ENCODE assay signal across 17 cellular contexts in genomic region chr2:109368798-109369197, GRCh38.
"Had no signal": no experiment of that assay in that cellular context is flagged by ENCODE, and none has a peak within 500 bp of the region (broad histone marks: within the 10 kb centered on the region; RNA-seq: fewer than 3 reads in every experiment).

No MANE protein-coding gene starts in this region.

- H3K27me3 Mint-ChIP-seq: activated CD8-positive, alpha-beta T cell treated with anti-CD3 and anti-CD28 coated beads for 36 hours; activated naive CD4-positive, alpha-beta T cell treated with anti-CD3 and anti-CD28 coated beads, Interleukin-2, amount 50 U/mL, for 24 hours had no signal

- H3K9me3 ChIP-seq: body of pancreas, psoas muscle, thoracic aorta, vagina had no signal

- H3K27me3 ChIP-seq: body of pancreas, hepatocyte, vagina had no signal

- DNase-seq: activated CD8-positive, alpha-beta T cell treated with anti-CD3 and anti-CD28 coated beads for 36 hours; activated T-cell treated with anti-CD3 and anti-CD28 coated beads for 4 hours; body of pancreas; dermis blood vessel endothelial cell; occipital lobe; psoas muscle; stimulated activated CD4-positive, alpha-beta T cell treated with anti-CD3 and anti-CD28 coated beads, Interleukin-2, amount 100 ng/mL, for 48 hours; stimulated activated CD8-positive, alpha-beta memory T cell treated with anti-CD3 and anti-CD28 coated beads, Interleukin-4, amount 100 ng/mL, for 48 hours; stimulated activated naive CD8-positive, alpha-beta T cell treated with anti-CD3 and anti-CD28 coated beads, Interleukin-15, Interleukin-2, amounts not matched to agents 100 U/mL and 50 U/mL, for 24 hours had no signal

- H3K9me3 Mint-ChIP-seq: activated CD8-positive, alpha-beta T cell treated with anti-CD3 and anti-CD28 coated beads for 36 hours; activated naive CD4-positive, alpha-beta T cell treated with anti-CD3 and anti-CD28 coated beads, Interleukin-2, amount 50 U/mL, for 24 hours; activated T-helper 2 cell treated with anti-CD3 and anti-CD28 coated beads, Interferon-gamma antibody, Interleukin-2, Interleukin-4, amounts not matched to agents 10 μg/mL and 5 μg/mL and 100 μg/mL, durations not matched to agents 14 hours and 24 hours and 36 hours; central memory CD8-positive, alpha-beta T cell; memory B cell; nephron had no signal

- H3K27ac Mint-ChIP-seq: activated CD8-positive, alpha-beta T cell treated with anti-CD3 and anti-CD28 coated beads for 36 hours; activated naive CD4-positive, alpha-beta T cell treated with anti-CD3 and anti-CD28 coated beads, Interleukin-2, amount 50 U/mL, for 24 hours; activated T-helper 2 cell treated with anti-CD3 and anti-CD28 coated beads, Interferon-gamma antibody, Interleukin-2, Interleukin-4, amounts not matched to agents 10 μg/mL and 5 μg/mL and 100 μg/mL, durations not matched to agents 14 hours and 24 hours and 36 hours; memory B cell had no signal

- H3K4me1 Mint-ChIP-seq: central memory CD8-positive, alpha-beta T cell; memory B cell had no signal

- H3K4me3 Mint-ChIP-seq: activated CD8-positive, alpha-beta T cell treated with anti-CD3 and anti-CD28 coated beads for 36 hours; activated naive CD4-positive, alpha-beta T cell treated with anti-CD3 and anti-CD28 coated beads, Interleukin-2, amount 50 U/mL, for 24 hours; central memory CD8-positive, alpha-beta T cell; memory B cell; nephron had no signal

- ATAC-seq: activated CD8-positive, alpha-beta T cell treated with anti-CD3 and anti-CD28 coated beads for 36 hours; body of pancreas; psoas muscle; stimulated activated naive CD8-positive, alpha-beta T cell treated with anti-CD3 and anti-CD28 coated beads, Interleukin-15, Interleukin-2, amounts not matched to agents 100 U/mL and 50 U/mL, for 24 hours had no signal

- H3K4me1 ChIP-seq: body of pancreas had no signal

- H3K4me3 ChIP-seq: body of pancreas, hepatocyte, psoas muscle, thoracic aorta, vagina had no signal

- H3K36me3 Mint-ChIP-seq: activated naive CD4-positive, alpha-beta T cell treated with anti-CD3 and anti-CD28 coated beads, Interleukin-2, amount 50 U/mL, for 24 hours had no signal

- H3K27ac ChIP-seq: body of pancreas, hepatocyte, psoas muscle, thoracic aorta, vagina had no signal
